ENCODE assay signal across 4 cellular contexts in the genomic region with DNA sequence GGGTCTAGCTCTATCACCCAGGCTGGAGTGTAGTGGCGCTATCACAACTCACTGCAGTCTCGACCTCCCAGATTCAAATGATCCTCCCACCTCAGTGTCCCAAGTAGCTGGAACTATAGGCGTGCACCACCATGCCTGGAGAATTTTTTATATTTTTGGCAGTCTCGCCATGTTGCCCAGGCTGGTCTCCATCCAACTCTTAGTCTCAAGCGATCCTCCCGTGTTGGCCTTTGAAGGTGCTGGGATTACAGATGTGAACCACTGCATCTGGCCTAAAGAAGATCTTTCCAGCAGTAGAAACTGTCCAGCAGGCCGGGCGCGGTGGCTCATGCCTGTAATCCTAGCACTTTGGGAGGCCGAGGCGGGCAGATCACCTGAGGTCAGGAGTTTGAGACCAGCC.
"Had no signal": no experiment of that assay in that cellular context is flagged by ENCODE, and none has a peak within 500 bp of the region (broad histone marks: within the 10 kb centered on the region; RNA-seq: fewer than 3 reads in every experiment).

No MANE protein-coding gene starts in this region.

- H3K9me3 Mint-ChIP-seq: GM23338, H9 had no signal

- H3K4me3 ChIP-seq: GM23338 had no signal

- DNase-seq: H9, HCEC 1CT, IMR-90 had no signal

- H3K4me3 Mint-ChIP-seq: GM23338, H9 had no signal

- ATAC-seq: GM23338 had no signal

- H3K27ac Mint-ChIP-seq: GM23338 had no signal
